Comparison of ENCODE assay signal across 8 cellular contexts in genomic region chr10:132307823-132308587, GRCh38. TPM values are rescaled to one million over a fixed set of nuclear protein-coding genes. Genes with fewer than 3 reads are reported as not detected.
DNase-seq lines count a peak whose midpoint lies in the region; ATAC-seq and TF ChIP-seq lines count a peak whose summit lies in the region.

TSS of gene STK32C (minus strand) at chr10:132307950. CDS start at chr10:132307833, 117 bp downstream.

- H3K27ac ChIP-seq in DOHH2 (ENCODE audit: low read depth, low read length) (no peak within 1 kb of the TSS), suprapubic skin (peak within 1 kb of the TSS; percentile 39)

- H3K27me3 ChIP-seq in DOHH2 (ENCODE audit: control insufficient read depth, low read length) = peaks cover 26% of the 10 kb centered on the region
- H3K27me3 ChIP-seq in suprapubic skin = peaks cover 8% of the 10 kb centered on the region

- no peaks in the 10 kb centered on the region for H3K9me3 Mint-ChIP-seq in activated naive CD4-positive, alpha-beta T cell treated with anti-CD3 and anti-CD28 coated beads, Interleukin-2, amount 50 U/mL, for 24 hours
- H3K9me3 Mint-ChIP-seq in glutamatergic neuron (ENCODE audit: unreplicated experiment) (peaks cover 16% of the 10 kb centered on the region), osteocyte (ENCODE audit: unreplicated experiment) (no peaks in the 10 kb centered on the region)

- peak; percentile 71 for ATAC-seq in GM21619 (IDR thresholded peaks at IDR 0.05; ENCODE audit: unreplicated experiment)

- H3F3A ChIP-seq in DOHH2 (ENCODE audit: control insufficient read depth, insufficient read depth) = no peaks in the 10 kb centered on the region

- H3K4me3 Mint-ChIP-seq in activated naive CD4-positive, alpha-beta T cell treated with anti-CD3 and anti-CD28 coated beads, Interleukin-2, amount 50 U/mL, for 24 hours = peak within 1 kb of the TSS; percentile 91
- peak within 1 kb of the TSS; percentile 96 for H3K4me3 Mint-ChIP-seq in glutamatergic neuron (ENCODE audit: unreplicated experiment)
- peak within 1 kb of the TSS; percentile 84 for H3K4me3 Mint-ChIP-seq in osteocyte (ENCODE audit: unreplicated experiment)

- 1% methylated on average over 13 of the region's 84 CpGs for WGBS in suprapubic skin

- H4K20me1 ChIP-seq in DOHH2 (ENCODE audit: control insufficient read depth, insufficient read depth, low read depth, low read length) = no peaks in the 10 kb centered on the region

- H3K36me3 ChIP-seq in DOHH2 (ENCODE audit: control insufficient read depth, low read length) (no peaks in the 10 kb centered on the region), suprapubic skin (no peaks in the 10 kb centered on the region)

- H3K4me3 ChIP-seq in DOHH2 (ENCODE audit: low read length) = peak within 1 kb of the TSS; percentile 53
- H3K4me3 ChIP-seq in suprapubic skin = peak within 1 kb of the TSS; percentile 66

- H3K9me3 ChIP-seq in DOHH2 (ENCODE audit: control insufficient read depth, insufficient read depth, low read length) (no peaks in the 10 kb centered on the region), suprapubic skin (no peaks in the 10 kb centered on the region)

- TF ChIP-seq EP300 in Ishikawa (IDR thresholded peaks at IDR 0.05; ENCODE audit: borderline replicate concordance) = no peak
- no peak for TF ChIP-seq EP300 in suprapubic skin (IDR thresholded peaks at IDR 0.05)

- peaks cover 16% of the 10 kb centered on the region for H3K4me1 Mint-ChIP-seq in activated naive CD4-positive, alpha-beta T cell treated with anti-CD3 and anti-CD28 coated beads, Interleukin-2, amount 50 U/mL, for 24 hours
- H3K4me1 Mint-ChIP-seq in glutamatergic neuron (ENCODE audit: low read depth, unreplicated experiment) (peaks cover 24% of the 10 kb centered on the region), osteocyte (ENCODE audit: unreplicated experiment) (peaks cover 7% of the 10 kb centered on the region)

- peak within 1 kb of the TSS; percentile 45 for H3K4me2 ChIP-seq in DOHH2 (ENCODE audit: low read length)

- TF ChIP-seq POLR2A in suprapubic skin (IDR thresholded peaks at IDR 0.05) = no peak

- H3K4me1 ChIP-seq in DOHH2 (ENCODE audit: control insufficient read depth, low read length) = no peaks in the 10 kb centered on the region
- peaks cover 27% of the 10 kb centered on the region for H3K4me1 ChIP-seq in suprapubic skin

- TF ChIP-seq RAD21 in Ishikawa (IDR thresholded peaks at IDR 0.05; ENCODE audit: low read depth) = no peak; the same call in 1 of the 2 replicates

- peak within 1 kb of the TSS; percentile 74 for H3K27ac Mint-ChIP-seq in activated naive CD4-positive, alpha-beta T cell treated with anti-CD3 and anti-CD28 coated beads, Interleukin-2, amount 50 U/mL, for 24 hours
- H3K27ac Mint-ChIP-seq in glutamatergic neuron (ENCODE audit: unreplicated experiment) (no peak within 1 kb of the TSS), osteocyte (ENCODE audit: unreplicated experiment) (peak within 1 kb of the TSS; percentile 34)

- DNase-seq in SKM-1 (lab: John Stamatoyannopoulos, UW; ENCODE audit: unreplicated experiment) = peak; percentile 75
- DNase-seq in glutamatergic neuron = peak; percentile 91
- DNase-seq in osteocyte (ENCODE audit: extremely low spot score, unreplicated experiment) = peak; percentile 96
- peak; percentile 91 to 92 for DNase-seq in suprapubic skin (ENCODE audit: low spot score in 2 of 2)

- TF ChIP-seq CTCF in DOHH2 (IDR thresholded peaks at IDR 0.05; ENCODE audit: low read depth, low read length, poor library complexity, severe bottlenecking) (no peak), glutamatergic neuron (IDR thresholded peaks at IDR 0.05; ENCODE audit: partially characterized antibody, unreplicated experiment) (no peak), osteocyte (IDR thresholded peaks at IDR 0.05) (no peak), suprapubic skin (IDR thresholded peaks at IDR 0.05) (no peak)

- no peaks in the 10 kb centered on the region for H3K36me3 Mint-ChIP-seq in activated naive CD4-positive, alpha-beta T cell treated with anti-CD3 and anti-CD28 coated beads, Interleukin-2, amount 50 U/mL, for 24 hours
- peaks cover 20% of the 10 kb centered on the region for H3K36me3 Mint-ChIP-seq in glutamatergic neuron (ENCODE audit: unreplicated experiment)
- peaks cover 5% of the 10 kb centered on the region for H3K36me3 Mint-ChIP-seq in osteocyte (ENCODE audit: unreplicated experiment)

- H3K27me3 Mint-ChIP-seq in activated naive CD4-positive, alpha-beta T cell treated with anti-CD3 and anti-CD28 coated beads, Interleukin-2, amount 50 U/mL, for 24 hours = no peaks in the 10 kb centered on the region
- H3K27me3 Mint-ChIP-seq in glutamatergic neuron (ENCODE audit: unreplicated experiment) (peaks cover 17% of the 10 kb centered on the region), osteocyte (ENCODE audit: unreplicated experiment) (no peaks in the 10 kb centered on the region)

- H3K79me2 ChIP-seq in DOHH2 (ENCODE audit: control insufficient read depth, low read length) = no peaks in the 10 kb centered on the region

- no peaks in the 10 kb centered on the region for H3K9me2 ChIP-seq in DOHH2 (replicated peaks; ENCODE audit: control insufficient read depth, low read length)

TF ChIP-seq in Ishikawa, 13 proteins besides CTCF, POLR2A, EP300 and RAD21:
- TF ChIP-seq NFIC (IDR thresholded peaks at IDR 0.05) (peak; percentile 21; the same call in 1 of the 2 replicates), CREB1 (IDR thresholded peaks at IDR 0.05; ENCODE audit: low read depth) (no peak)

RNA-seq across cellular contexts. Expression of gene STK32C, which starts in this region (rescaled TPM):
- 69.2 TPM for total RNA-seq in glutamatergic neuron (ENCODE audit: unreplicated experiment)
- 15.7 and 17.3 TPM in 2 replicates for total RNA-seq in osteocyte
- 1 to 10 TPM; 1.3 to 5.6 (median 4.7) TPM for total RNA-seq in suprapubic skin
